In the genomic region with DNA sequence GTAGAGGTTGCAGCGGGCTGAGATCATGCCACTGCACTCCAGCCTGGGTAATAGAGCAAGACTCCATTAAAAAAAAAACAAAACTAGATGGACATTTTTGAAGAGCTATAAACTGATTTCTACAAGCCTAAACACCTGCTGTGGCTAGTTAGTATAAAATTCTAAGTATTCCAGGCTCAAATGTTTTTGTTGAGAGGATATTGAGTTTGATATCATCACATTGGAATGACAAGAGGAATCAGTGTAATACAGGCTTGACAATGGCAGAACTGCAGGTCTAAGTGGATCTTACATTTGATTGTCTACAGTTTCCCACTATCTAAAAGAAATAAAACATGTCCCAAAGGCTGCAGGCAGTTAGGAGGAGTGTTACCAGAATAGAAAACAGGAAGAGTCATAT, we compare ENCODE assay signal across 26 cellular contexts. TPM values are rescaled to one million over a fixed set of nuclear protein-coding genes. Genes with fewer than 3 reads are reported as not detected.
"Had no signal": no experiment of that assay in that cellular context is flagged by ENCODE, and none has a peak within 500 bp of the region (broad histone marks: within the 10 kb centered on the region; RNA-seq: fewer than 3 reads in every experiment).

No MANE protein-coding gene starts in this region.

- H3K4me3 Mint-ChIP-seq: activated CD8-positive, alpha-beta T cell treated with anti-CD3 and anti-CD28 coated beads for 36 hours; activated naive CD4-positive, alpha-beta T cell treated with anti-CD3 and anti-CD28 coated beads, Interleukin-2, amount 50 U/mL, for 24 hours; activated naive CD8-positive, alpha-beta T cell treated with anti-CD3 and anti-CD28 coated beads, Interleukin-2, amount 50 U/mL, for 24 hours; activated T-cell treated with anti-CD3 and anti-CD28 coated beads, Interleukin-2, amount 50 U/mL, for 4 hours; activated T-helper 17 cell treated with anti-CD3 and anti-CD28 coated beads, Interleukin-2, amount 50 U/mL, for 72 hours; dendritic cell treated with granulocyte-macrophage colony-stimulating factor and Interleukin-4, amounts not matched to agents 40 ng/mL and 50 ng/mL, for 4 days; natural killer cell treated with Interleukin-12 subunit alpha and Interleukin-12 subunit beta and Interleukin-15 and Interleukin-18, amount 100 ng/mL, for 72 hours; WTC11 had no signal

- H3K27ac Mint-ChIP-seq: activated CD8-positive, alpha-beta T cell treated with anti-CD3 and anti-CD28 coated beads for 36 hours; activated naive CD4-positive, alpha-beta T cell treated with anti-CD3 and anti-CD28 coated beads, Interleukin-2, amount 50 U/mL, for 24 hours; activated naive CD8-positive, alpha-beta T cell treated with anti-CD3 and anti-CD28 coated beads, Interleukin-2, amount 50 U/mL, for 24 hours; activated T-helper 17 cell treated with anti-CD3 and anti-CD28 coated beads, Interleukin-2, amount 50 U/mL, for 72 hours; dendritic cell treated with granulocyte-macrophage colony-stimulating factor and Interleukin-4, amounts not matched to agents 40 ng/mL and 50 ng/mL, for 4 days; natural killer cell treated with Interleukin-12 subunit alpha and Interleukin-12 subunit beta and Interleukin-15 and Interleukin-18, amount 100 ng/mL, for 72 hours; WTC11 had no signal

- H3K9me3 Mint-ChIP-seq: dendritic cell treated with granulocyte-macrophage colony-stimulating factor and Interleukin-4, amounts not matched to agents 40 ng/mL and 50 ng/mL, for 4 days; natural killer cell treated with Interleukin-12 subunit alpha and Interleukin-12 subunit beta and Interleukin-15 and Interleukin-18, amount 100 ng/mL, for 72 hours had no signal

- H3K4me3 ChIP-seq: esophagus squamous epithelium, tibial nerve had no signal

- H3K4me1 Mint-ChIP-seq: activated naive CD4-positive, alpha-beta T cell treated with anti-CD3 and anti-CD28 coated beads, Interleukin-2, amount 50 U/mL, for 24 hours; activated naive CD8-positive, alpha-beta T cell treated with anti-CD3 and anti-CD28 coated beads, Interleukin-2, amount 50 U/mL, for 24 hours; activated T-helper 17 cell treated with anti-CD3 and anti-CD28 coated beads, Interleukin-2, amount 50 U/mL, for 72 hours; WTC11 had no signal

- ATAC-seq: activated CD8-positive, alpha-beta T cell treated with anti-CD3 and anti-CD28 coated beads for 36 hours; activated naive CD8-positive, alpha-beta T cell treated with anti-CD3 and anti-CD28 coated beads, Interleukin-2, amount 50 U/mL, for 24 hours; activated T-cell treated with anti-CD3 and anti-CD28 coated beads, Interleukin-2, amount 50 U/mL, for 4 hours; activated T-helper 17 cell treated with anti-CD3 and anti-CD28 coated beads, Interleukin-2, amount 50 U/mL, for 72 hours; left colon; natural killer cell treated with Interleukin-12 subunit alpha and Interleukin-12 subunit beta and Interleukin-15 and Interleukin-18, amount 100 ng/mL, for 72 hours; right cardiac atrium; WTC11 had no signal

- H3K36me3 ChIP-seq: esophagus squamous epithelium, tibial nerve had no signal

- H3K27ac ChIP-seq: epithelial cell of prostate, esophagus squamous epithelium, tibial nerve had no signal

- H3K27me3 ChIP-seq: tibial nerve had no signal

- DNase-seq: activated CD4-positive, alpha-beta T cell treated with anti-CD3 and anti-CD28 coated beads for 1 hour; activated CD4-positive, alpha-beta T cell treated with anti-CD3 and anti-CD28 coated beads, Interleukin-2, amount 50 U/mL, for 1 hour; activated CD8-positive, alpha-beta T cell treated with anti-CD3 and anti-CD28 coated beads for 36 hours; activated gamma-delta T cell treated with Interleukin-2 at 50 U/mL for 16 hours; activated naive CD8-positive, alpha-beta T cell treated with anti-CD3 and anti-CD28 coated beads, Interleukin-2, amount 50 U/mL, for 24 hours; activated T-cell treated with anti-CD3 and anti-CD28 coated beads, Interleukin-2, amount 50 U/mL, for 4 hours; amygdala; central memory CD4-positive, alpha-beta T cell; esophagus squamous epithelium; glutamatergic neuron; left colon; posterior cingulate gyrus; right cardiac atrium; stimulated activated CD4-positive, alpha-beta T cell treated with anti-CD3 and anti-CD28 coated beads, Interleukin-2, amount 100 ng/mL, for 48 hours; stimulated activated naive CD4-positive, alpha-beta T cell treated with Interleukin-2 at 50 U/mL for 16 hours; T-helper 2 cell had no signal

- H3K4me1 ChIP-seq: esophagus squamous epithelium, tibial nerve had no signal

- H3K27me3 Mint-ChIP-seq: activated naive CD4-positive, alpha-beta T cell treated with anti-CD3 and anti-CD28 coated beads, Interleukin-2, amount 50 U/mL, for 24 hours had no signal

RNA-seq across cellular contexts. Expression of a gene that starts 23.9 kb away (rescaled TPM):
- total RNA-seq: activated CD8-positive, alpha-beta T cell treated with anti-CD3 and anti-CD28 coated beads for 36 hours; activated T-helper 17 cell treated with anti-CD3 and anti-CD28 coated beads, Interleukin-2, amount 50 U/mL, for 72 hours; frontal cortex; left colon; natural killer cell treated with Interleukin-12 subunit alpha and Interleukin-12 subunit beta and Interleukin-15 and Interleukin-18, amount 100 ng/mL, for 72 hours; skeletal muscle tissue had no signal

RNA-seq across cellular contexts. Expression of a gene that starts 49.9 kb away (rescaled TPM):
- total RNA-seq: frontal cortex, skeletal muscle tissue, temporal lobe, tibial nerve had no signal
